Comparison of ENCODE assay signal across 8 cellular contexts in the genomic region with DNA sequence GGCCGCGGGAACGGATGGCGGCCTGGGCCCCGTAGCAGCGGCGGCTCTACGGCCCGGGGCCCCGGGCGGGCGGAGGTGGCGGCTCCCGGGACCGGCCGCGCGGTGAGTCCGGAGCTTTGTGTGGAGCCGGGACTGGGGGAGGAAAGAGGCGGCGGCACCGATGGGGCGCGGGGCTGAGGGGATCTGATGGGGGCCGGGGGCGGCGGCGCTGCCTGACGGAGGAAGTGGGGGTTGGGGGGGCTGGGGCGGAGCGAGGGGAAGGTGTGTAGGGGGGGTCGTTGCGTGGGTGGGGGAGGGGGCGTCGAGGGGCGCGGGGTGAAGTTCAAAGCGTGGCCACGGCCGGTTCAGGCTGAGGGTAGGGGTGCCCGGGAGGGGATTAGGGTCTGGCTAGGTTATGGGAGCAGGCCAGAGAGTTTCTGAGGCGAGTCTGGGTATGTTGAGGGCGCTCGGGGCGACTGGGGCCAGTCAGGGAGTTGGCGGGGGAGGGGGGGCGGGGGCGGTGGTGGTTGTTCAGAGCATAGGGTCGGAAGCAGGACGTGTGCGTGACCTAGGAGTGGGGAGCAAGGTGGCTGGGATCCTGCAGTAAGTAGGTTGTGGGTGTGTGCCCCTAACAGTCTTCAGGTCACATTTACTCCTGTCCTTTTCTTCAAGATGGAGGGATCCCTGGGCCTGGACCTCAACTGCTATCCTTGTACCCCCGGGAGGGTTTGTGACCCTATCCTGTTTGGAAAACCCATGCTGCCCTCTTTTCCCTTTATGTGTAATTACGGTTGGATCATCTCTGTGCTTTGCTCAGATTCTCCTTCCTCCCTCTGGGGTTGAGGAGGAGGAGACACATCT. TPM values are rescaled to one million over a fixed set of nuclear protein-coding genes. Genes with fewer than 3 reads are reported as not detected.
DNase-seq lines count a peak whose midpoint lies in the region; TF ChIP-seq lines count a peak whose summit lies in the region.

No MANE protein-coding gene starts in this region.

- peaks cover 14% of the 10 kb centered on the region; the same call in 1 of the 2 replicates for H3K79me2 ChIP-seq in H9 (ENCODE audit: insufficient read depth, low read length)

- H2AFZ ChIP-seq in H9 (ENCODE audit: low read length) = no peak overlapping the region

- peak overlapping the region; percentile 52 for H3K18ac ChIP-seq in H9 (ENCODE audit: insufficient read length, low read depth, low read length)

- peaks cover 0 to 5% (median under 1%) of the 10 kb centered on the region in 3 experiments; a peak in 5 of 7 replicates for H3K36me3 Mint-ChIP-seq in H9 (ENCODE audit: insufficient read depth in 1 of 3, low read depth in 3 of 3)
- H3K36me3 Mint-ChIP-seq in stimulated activated naive CD8-positive, alpha-beta T cell treated with anti-CD3 and anti-CD28 coated beads, Interleukin-15, Interleukin-2, amounts not matched to agents 100 ng/mL and 50 ng/mL, for 24 hours (ENCODE audit: low read depth) = peaks cover 25% of the 10 kb centered on the region

- no peak for TF ChIP-seq CTCF in H9 (conservative IDR thresholded peaks at IDR 0.05)
- peak; percentile 20 for TF ChIP-seq CTCF in epithelial cell of esophagus (IDR thresholded peaks at IDR 0.05; ENCODE audit: insufficient read depth, low read depth, low read length, missing control alignments)

- no CpG with 5 or more reads among the region's 54 CpGs for WGBS in H9 (ENCODE audit: extremely low coverage, insufficient read length, low lambda C conversion rate)

- no peak overlapping the region for H2BK20ac ChIP-seq in H9 (ENCODE audit: low read depth, low read length, poor library complexity, severe bottlenecking)

- peak overlapping the region; percentile 97 for H3K4me2 ChIP-seq in H9 (ENCODE audit: insufficient read depth, insufficient read length, low read length)

- H2AK5ac ChIP-seq in H9 (ENCODE audit: insufficient read length, low read length) = no peak overlapping the region

- H3K27ac ChIP-seq in H9 (ENCODE audit: insufficient read length, low read depth, low read length) = peak overlapping the region; percentile 63

- no peak overlapping the region for H3K4ac ChIP-seq in H9 (ENCODE audit: low read depth, low read length)

- H3K56ac ChIP-seq in H9 (ENCODE audit: insufficient read length, low read depth, low read length) = no peak overlapping the region

- H4K91ac ChIP-seq in H9 (ENCODE audit: insufficient read length, low read depth, low read length) = no peak overlapping the region

- no peaks in the 10 kb centered on the region for H3K9me3 ChIP-seq in H9 (ENCODE audit: control insufficient read depth, low read depth, low read length)

- DNase-seq in COR-L47 (lab: John Stamatoyannopoulos, UW) (peak; percentile 67), H9 (peak; percentile 46), NCI-H82 (lab: John Stamatoyannopoulos, UW) (peak; percentile 81), epithelial cell of esophagus (ENCODE audit: low read depth) (no peak), middle frontal gyrus (ENCODE audit: extremely low spot score, low spot score) (peak; percentile 62), GM19240 (ENCODE audit: insufficient read length, low spot score) (no peak)
- DNase-seq in activated CD8-positive, alpha-beta memory T cell treated with anti-CD3 and anti-CD28 coated beads, Interleukin-2, amount 50 U/mL, for 48 hours = peak; percentile 71

- H2BK12ac ChIP-seq in H9 (ENCODE audit: insufficient read length, low read depth, low read length) = no peak overlapping the region

- peak overlapping the region; percentile 82 for H3K9ac ChIP-seq in H9 (ENCODE audit: extremely low read depth, insufficient read length, low read length)

- no peak overlapping the region for H2BK15ac ChIP-seq in H9 (ENCODE audit: low read depth, low read length)

- H3K27me3 Mint-ChIP-seq in H9 (ENCODE audit: low read depth) = no peaks in the 10 kb centered on the region
- no peaks in the 10 kb centered on the region for H3K27me3 Mint-ChIP-seq in stimulated activated naive CD8-positive, alpha-beta T cell treated with anti-CD3 and anti-CD28 coated beads, Interleukin-15, Interleukin-2, amounts not matched to agents 100 ng/mL and 50 ng/mL, for 24 hours

- 0 out of 2 replicates have a peak, but pooled peaks cover 5% of the 10 kb centered on the region for H3K4me1 ChIP-seq in H9 (ENCODE audit: insufficient read depth, low read length)

- peaks cover 46 to 58% of the 10 kb centered on the region in 2 experiments for H3K4me1 Mint-ChIP-seq in H9
- H3K4me1 Mint-ChIP-seq in stimulated activated naive CD8-positive, alpha-beta T cell treated with anti-CD3 and anti-CD28 coated beads, Interleukin-15, Interleukin-2, amounts not matched to agents 100 ng/mL and 50 ng/mL, for 24 hours (ENCODE audit: low read depth) = peaks cover 86% of the 10 kb centered on the region

- no peaks in the 10 kb centered on the region for H4K20me1 ChIP-seq in H9 (ENCODE audit: control insufficient read depth, insufficient read depth, insufficient read length)

- H3K23me2 ChIP-seq in H9 (ENCODE audit: insufficient read length, low read depth, low read length, poor library complexity, severe bottlenecking) = peaks cover 7% of the 10 kb centered on the region

- H3K14ac ChIP-seq in H9 (ENCODE audit: insufficient read depth, low read length) = peak overlapping the region; percentile 23; the same call in 1 of the 2 replicates

- no peaks in the 10 kb centered on the region for H3K9me3 Mint-ChIP-seq in H9
- H3K9me3 Mint-ChIP-seq in stimulated activated naive CD8-positive, alpha-beta T cell treated with anti-CD3 and anti-CD28 coated beads, Interleukin-15, Interleukin-2, amounts not matched to agents 100 ng/mL and 50 ng/mL, for 24 hours = no peaks in the 10 kb centered on the region

- H2BK5ac ChIP-seq in H9 (ENCODE audit: insufficient read length, low read length) = no peak overlapping the region

- peak overlapping the region; percentile 66 for H3K4me3 ChIP-seq in epithelial cell of esophagus (ENCODE audit: low read length)

- H3K27ac Mint-ChIP-seq in H9 = peak overlapping the region; percentile 93 to 97 (median 95)
- peak overlapping the region; percentile 88 for H3K27ac Mint-ChIP-seq in stimulated activated naive CD8-positive, alpha-beta T cell treated with anti-CD3 and anti-CD28 coated beads, Interleukin-15, Interleukin-2, amounts not matched to agents 100 ng/mL and 50 ng/mL, for 24 hours

- no peaks in the 10 kb centered on the region for H3K27me3 ChIP-seq in H9 (ENCODE audit: insufficient read depth, low read length)

- H2BK120ac ChIP-seq in H9 (ENCODE audit: low read depth, low read length, poor library complexity, severe bottlenecking) = no peak overlapping the region

- H3K23ac ChIP-seq in H9 (ENCODE audit: insufficient read length, low read depth, low read length) = no peak overlapping the region

- no peak overlapping the region for H4K5ac ChIP-seq in H9 (ENCODE audit: insufficient read length, low read depth, low read length)

- H3K4me3 Mint-ChIP-seq in H9 = peak overlapping the region; percentile 82 to 92
- peak overlapping the region; percentile 88 for H3K4me3 Mint-ChIP-seq in stimulated activated naive CD8-positive, alpha-beta T cell treated with anti-CD3 and anti-CD28 coated beads, Interleukin-15, Interleukin-2, amounts not matched to agents 100 ng/mL and 50 ng/mL, for 24 hours

- H3K79me1 ChIP-seq in H9 (ENCODE audit: insufficient read depth, low read depth, low read length, poor library complexity, severe bottlenecking) = peaks cover 7% of the 10 kb centered on the region

- H3T11ph ChIP-seq in H9 (ENCODE audit: low read length) = no peak overlapping the region

- H4K8ac ChIP-seq in H9 (replicated peaks; ENCODE audit: insufficient read length, low read depth, low read length) = no peak overlapping the region

RNA-seq across cellular contexts. Expression of a gene that starts 0.6 kb away (rescaled TPM):
- 38.8 and 45.3 TPM in 2 replicates for total RNA-seq in H9 (2021)

Comparison
In these comparisons a context has a peak if more than half of its experiments do, and no peak if none do; other contexts are left out.
1. DNase-seq: peak in COR-L47 (single experiment), H9 (single experiment), NCI-H82 (single experiment), activated CD8-positive, alpha-beta memory T cell treated with anti-CD3 and anti-CD28 coated beads, Interleukin-2, amount 50 U/mL, for 48 hours (single experiment) and middle frontal gyrus (single experiment); none in epithelial cell of esophagus (single experiment) and GM19240 (single experiment).